Comparison of ENCODE assay signal across 8 cellular contexts in the genomic region with DNA sequence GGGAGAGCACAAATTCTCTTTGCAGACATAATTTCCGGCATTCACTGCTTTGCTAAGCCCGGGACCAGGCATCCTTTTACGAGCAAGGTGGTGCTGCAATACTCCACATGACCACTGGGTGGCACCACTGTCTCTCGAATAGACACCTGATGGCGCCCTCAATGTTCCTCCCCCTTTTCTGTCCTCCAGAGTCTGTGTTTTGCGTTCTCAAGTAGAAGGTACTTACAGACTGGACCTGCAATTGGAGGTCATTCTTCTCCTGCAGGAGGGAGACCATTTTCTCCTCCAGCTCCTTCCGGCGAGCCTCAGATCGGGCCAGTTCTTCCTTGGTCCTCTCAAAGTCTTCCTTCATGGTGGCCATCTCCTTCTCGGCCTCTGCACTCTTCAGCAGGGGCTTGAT. TPM values are rescaled to one million over a fixed set of nuclear protein-coding genes. Genes with fewer than 3 reads are reported as not detected.
DNase-seq lines count a peak whose midpoint lies in the region; ATAC-seq lines count a peak whose summit lies in the region.

No MANE protein-coding gene starts in this region.

- ATAC-seq in HG02759 (IDR thresholded peaks at IDR 0.05; ENCODE audit: unreplicated experiment), result peak; percentile 62
- no peak for ATAC-seq in HG03039 (IDR thresholded peaks at IDR 0.05; ENCODE audit: unreplicated experiment)

- peak; percentile 66 for DNase-seq in DMS114 treated with DMSO at 0.1 percent for 48 hours (lab: John Stamatoyannopoulos, UW; ENCODE audit: unreplicated experiment)
- DNase-seq in NCI-H82 treated with DMSO at 0.1 percent for 48 hours (lab: John Stamatoyannopoulos, UW; ENCODE audit: unreplicated experiment), result peak; percentile 45
- DNase-seq in activated CD8-positive, alpha-beta memory T cell treated with anti-CD3 and anti-CD28 coated beads for 4 hours (ENCODE audit: low read depth in 2 of 2), result peak; percentile 23 to 30
- DNase-seq in epidermal melanocyte (ENCODE audit: insufficient read length, low spot score), result peak; percentile 79
- DNase-seq in myocyte (ENCODE audit: low read depth), result peak; percentile 88
- peak; percentile 93 for DNase-seq in stimulated activated CD8-positive, alpha-beta memory T cell treated with anti-CD3 and anti-CD28 coated beads, Interleukin-4, amount 100 ng/mL, for 48 hours

RNA-seq across cellular contexts. Expression of a gene that starts 45.2 kb away (rescaled TPM):
- 0.16 and 0.21 TPM in 2 replicates for total RNA-seq in myocyte
- polyA plus RNA-seq in myocyte (2012), result 0.32 TPM

Comparison
In these comparisons a context has a peak if more than half of its experiments do, and no peak if none do; other contexts are left out.
1. DNase-seq: peak in every context shown above with its lines; median percentile 93 in stimulated activated CD8-positive, alpha-beta memory T cell treated with anti-CD3 and anti-CD28 coated beads, Interleukin-4, amount 100 ng/mL, for 48 hours; 88 in myocyte; 79 in epidermal melanocyte; 66 in DMS114 treated with DMSO at 0.1 percent for 48 hours; 45 in NCI-H82 treated with DMSO at 0.1 percent for 48 hours; 26 in activated CD8-positive, alpha-beta memory T cell treated with anti-CD3 and anti-CD28 coated beads for 4 hours.